Comparison of ENCODE assay signal across 26 cellular contexts in the genomic region with DNA sequence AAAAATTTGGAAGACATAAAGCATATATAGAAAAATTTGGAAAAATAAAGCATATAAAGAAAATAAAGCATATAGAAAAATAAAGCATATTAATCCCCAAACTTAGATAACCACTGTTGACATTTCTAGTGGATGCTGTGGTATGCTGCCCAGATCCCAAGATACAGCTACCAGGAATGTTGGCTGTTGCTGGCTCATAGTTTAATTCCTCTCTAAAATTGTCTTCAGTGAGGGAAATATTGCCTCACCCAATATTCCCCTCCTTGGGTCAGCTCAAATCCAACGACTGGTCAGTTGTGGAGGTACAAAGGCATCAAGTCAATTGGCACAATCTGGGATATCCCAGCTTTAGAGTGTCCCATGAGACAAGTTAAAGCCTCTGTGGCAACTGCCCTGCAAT.
"Had no signal": no experiment of that assay in that cellular context is flagged by ENCODE, and none has a peak within 500 bp of the region (broad histone marks: within the 10 kb centered on the region; RNA-seq: fewer than 3 reads in every experiment).

No MANE protein-coding gene starts in this region.

- H3K4me1 ChIP-seq: breast epithelium, left lung, lower lobe of right lung, parathyroid adenoma, testis, transverse colon had no signal

- H3K9me3 Mint-ChIP-seq: activated CD4-positive, alpha-beta memory T cell treated with anti-CD3 and anti-CD28 coated beads, Interleukin-2, amount 10 ng/mL, durations not matched to agents 7 days and 5 days; activated CD4-positive, alpha-beta T cell treated with anti-CD3 and anti-CD28 coated beads, Interleukin-2, amount 10 ng/mL, durations not matched to agents 7 days and 5 days; activated T-cell treated with anti-CD3 and anti-CD28 coated beads, Interleukin-2, amount 50 U/mL, for 4 hours; activated T-helper 17 cell treated with anti-CD3 and anti-CD28 coated beads, Interleukin-2, amount 50 U/mL, for 72 hours; naive B cell had no signal

- H3K4me3 ChIP-seq: breast epithelium, left lung, lower lobe of right lung, mucosa of descending colon, testis, transverse colon had no signal

- DNase-seq: activated CD4-positive, alpha-beta memory T cell treated with anti-CD3 and anti-CD28 coated beads, Interleukin-2, amount 10 ng/mL, durations not matched to agents 7 days and 5 days; activated CD4-positive, alpha-beta T cell treated with anti-CD3 and anti-CD28 coated beads for 1 hour; activated CD4-positive, alpha-beta T cell treated with anti-CD3 and anti-CD28 coated beads, Interleukin-2, amount 10 ng/mL, durations not matched to agents 7 days and 5 days; activated gamma-delta T cell treated with Interleukin-2 at 50 U/mL for 16 hours; activated naive CD4-positive, alpha-beta T cell treated with anti-CD3 and anti-CD28 coated beads, Interleukin-2, amount 50 U/mL, for 16 hours; activated T-cell treated with anti-CD3 and anti-CD28 coated beads, Interleukin-2, amount 50 U/mL, for 4 hours; amygdala; central memory CD4-positive, alpha-beta T cell; foreskin melanocyte; left lung; lower lobe of right lung; mucosa of descending colon; naive B cell; nucleus accumbens; right cardiac atrium; stimulated activated CD4-positive, alpha-beta T cell treated with anti-CD3 and anti-CD28 coated beads, Interleukin-4, amount 100 ng/mL, for 1 hour; stimulated activated naive CD8-positive, alpha-beta T cell treated with anti-CD3 and anti-CD28 coated beads, Interleukin-15, Interleukin-2, amounts not matched to agents 100 U/mL and 50 U/mL, for 24 hours; T-helper 17 cell; testis; transverse colon had no signal

- H3K27me3 ChIP-seq: breast epithelium, left lung, testis, transverse colon had no signal

- H3K4me1 Mint-ChIP-seq: activated CD4-positive, alpha-beta memory T cell treated with anti-CD3 and anti-CD28 coated beads, Interleukin-2, amount 10 ng/mL, durations not matched to agents 7 days and 5 days; activated CD4-positive, alpha-beta T cell treated with anti-CD3 and anti-CD28 coated beads, Interleukin-2, amount 10 ng/mL, durations not matched to agents 7 days and 5 days; activated T-helper 17 cell treated with anti-CD3 and anti-CD28 coated beads, Interleukin-2, amount 50 U/mL, for 72 hours; naive B cell had no signal

- H3K27ac Mint-ChIP-seq: activated CD4-positive, alpha-beta memory T cell treated with anti-CD3 and anti-CD28 coated beads, Interleukin-2, amount 10 ng/mL, durations not matched to agents 7 days and 5 days; activated CD4-positive, alpha-beta T cell treated with anti-CD3 and anti-CD28 coated beads, Interleukin-2, amount 10 ng/mL, durations not matched to agents 7 days and 5 days; activated T-helper 17 cell treated with anti-CD3 and anti-CD28 coated beads, Interleukin-2, amount 50 U/mL, for 72 hours; naive B cell; T-helper 17 cell; WTC11 had no signal

- H3K4me3 Mint-ChIP-seq: activated CD4-positive, alpha-beta memory T cell treated with anti-CD3 and anti-CD28 coated beads, Interleukin-2, amount 10 ng/mL, durations not matched to agents 7 days and 5 days; activated CD4-positive, alpha-beta T cell treated with anti-CD3 and anti-CD28 coated beads, Interleukin-2, amount 10 ng/mL, durations not matched to agents 7 days and 5 days; activated T-cell treated with anti-CD3 and anti-CD28 coated beads, Interleukin-2, amount 50 U/mL, for 4 hours; activated T-helper 17 cell treated with anti-CD3 and anti-CD28 coated beads, Interleukin-2, amount 50 U/mL, for 72 hours; naive B cell; T-helper 17 cell; WTC11 had no signal

- H3K27ac ChIP-seq: breast epithelium, left lung, lower lobe of right lung, parathyroid adenoma, testis, transverse colon had no signal

- H2AFZ ChIP-seq: parathyroid adenoma had no signal

- H3K79me2 ChIP-seq: parathyroid adenoma had no signal

- H3K36me3 ChIP-seq: breast epithelium, left lung, lower lobe of right lung, transverse colon had no signal

- H3K9ac ChIP-seq: parathyroid adenoma had no signal

- H3K9me3 ChIP-seq: breast epithelium, lower lobe of right lung, mucosa of descending colon, testis, transverse colon had no signal

- FAIRE-seq: endothelial cell of umbilical vein, islet of Langerhans had no signal

- H3K36me3 Mint-ChIP-seq: naive B cell, WTC11 had no signal

- ATAC-seq: activated T-cell treated with anti-CD3 and anti-CD28 coated beads, Interleukin-2, amount 50 U/mL, for 4 hours; activated T-helper 17 cell treated with anti-CD3 and anti-CD28 coated beads, Interleukin-2, amount 50 U/mL, for 72 hours; left lung; lower lobe of right lung; mucosa of descending colon; right cardiac atrium; stimulated activated naive CD8-positive, alpha-beta T cell treated with anti-CD3 and anti-CD28 coated beads, Interleukin-15, Interleukin-2, amounts not matched to agents 100 U/mL and 50 U/mL, for 24 hours; T-helper 17 cell; WTC11 had no signal
